9 cellular contexts compared by ENCODE assay signal in the genomic region with DNA sequence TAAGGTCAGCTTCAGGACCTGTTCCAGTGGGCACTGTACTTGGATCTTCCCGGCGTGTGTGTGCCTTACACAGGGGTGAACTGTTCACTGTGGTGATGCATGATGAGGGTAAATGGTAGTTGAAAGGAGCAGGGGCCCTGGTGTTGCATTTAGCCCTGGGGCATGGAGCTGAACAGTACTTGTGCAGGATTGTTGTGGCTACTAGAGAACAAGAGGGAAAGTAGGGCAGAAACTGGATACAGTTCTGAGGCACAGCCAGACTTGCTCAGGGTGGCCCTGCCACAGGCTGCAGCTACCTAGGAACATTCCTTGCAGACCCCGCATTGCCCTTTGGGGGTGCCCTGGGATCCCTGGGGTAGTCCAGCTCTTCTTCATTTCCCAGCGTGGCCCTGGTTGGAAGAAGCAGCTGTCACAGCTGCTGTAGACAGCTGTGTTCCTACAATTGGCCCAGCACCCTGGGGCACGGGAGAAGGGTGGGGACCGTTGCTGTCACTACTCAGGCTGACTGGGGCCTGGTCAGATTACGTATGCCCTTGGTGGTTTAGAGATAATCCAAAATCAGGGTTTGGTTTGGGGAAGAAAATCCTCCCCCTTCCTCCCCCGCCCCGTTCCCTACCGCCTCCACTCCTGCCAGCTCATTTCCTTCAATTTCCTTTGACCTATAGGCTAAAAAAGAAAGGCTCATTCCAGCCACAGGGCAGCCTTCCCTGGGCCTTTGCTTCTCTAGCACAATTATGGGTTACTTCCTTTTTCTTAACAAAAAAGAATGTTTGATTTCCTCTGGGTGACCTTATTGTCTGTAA.
DNase-seq lines count a peak whose midpoint lies in the region; ATAC-seq and TF ChIP-seq lines count a peak whose summit lies in the region.
"Had no signal": no experiment of that assay in that cellular context is flagged by ENCODE, and none has a peak within 500 bp of the region (broad histone marks: within the 10 kb centered on the region; RNA-seq: fewer than 3 reads in every experiment).

No MANE protein-coding gene starts in this region.

- H3K4me3 Mint-ChIP-seq in MCF 10A (ENCODE audit: unreplicated experiment) = no peak overlapping the region

- POLR2A ChIA-PET in MCF 10A (lab: Yijun Ruan, JAX) = interaction anchor here (0.6 to 1.5 kb wide), 6 partner anchors 10 to 336 kb away, joined by 3 to 7 read pairs (median 3); no protein-coding TSS in a partner anchor

- CTCF ChIA-PET in MCF 10A (lab: Yijun Ruan, JAX) = interaction anchor here (0.5 to 2.9 kb wide), 8 partner anchors 11 to 460 kb away, joined by 3 to 13 read pairs (median 4); no protein-coding TSS in a partner anchor

- H3K27ac ChIP-seq in breast epithelium = peak overlapping the region in 1 of 2 donors; percentile 58
- peak overlapping the region; percentile 21 to 45 for H3K27ac ChIP-seq in ascending aorta
- H3K27ac ChIP-seq in aorta (ENCODE audit: low read depth in 1 of 2, low read length in 2 of 2) = no peak overlapping the region

- no peak overlapping the region for H3K27ac Mint-ChIP-seq in MCF 10A (ENCODE audit: low read depth, unreplicated experiment)

- intact Hi-C loops in MCF 10A (cut with micrococcal nuclease) (no loop called here), breast epithelium (cut with DNase I; ENCODE audit: low total_unique reads) (no loop called here), ascending aorta (cut with DNase I) (loop anchor here (10.0 kb wide), 1 partner anchor 805 kb away; no protein-coding TSS in a partner anchor), aorta (cut with DNase I) (no loop called here)

- peaks cover 11% of the 10 kb centered on the region for H3K36me3 Mint-ChIP-seq in MCF 10A (ENCODE audit: insufficient read depth, unreplicated experiment)

- WGBS in aorta, 2 donors = 86 to 87% methylated on average over 10 of the region's 10 CpGs

- H3K9me3 ChIP-seq in breast epithelium = no peaks in the 10 kb centered on the region
- no peaks in the 10 kb centered on the region for H3K9me3 ChIP-seq in ascending aorta
- no peaks in the 10 kb centered on the region for H3K9me3 ChIP-seq in aorta (ENCODE audit: control insufficient read depth, low read length)
- H3K9me3 ChIP-seq: thyroid gland had no signal

- peaks cover 31% of the 10 kb centered on the region for H3K4me1 Mint-ChIP-seq in MCF 10A (ENCODE audit: insufficient read depth, unreplicated experiment)

- peak; percentile 73 for ATAC-seq in left lobe of liver
- peak; percentile 6 for ATAC-seq in aorta (ENCODE audit: low FRiP score)

- BruUV-seq in MCF 10A (replicated peaks; lab: Mats Ljungman, UMichigan) = no TSS peak

- H3K27me3 Mint-ChIP-seq in MCF 10A (ENCODE audit: insufficient read depth, unreplicated experiment) = no peaks in the 10 kb centered on the region

- H3K27me3 ChIP-seq in breast epithelium (no peaks in the 10 kb centered on the region), ascending aorta (no peaks in the 10 kb centered on the region), aorta (ENCODE audit: control insufficient read depth in 1 of 2, insufficient read depth in 2 of 2, low read length in 1 of 2) (no peaks in the 10 kb centered on the region)
- H3K27me3 ChIP-seq: thyroid gland had no signal

- peak; percentile 56 for DNase-seq in MCF 10A (ENCODE audit: unreplicated experiment)
- DNase-seq in breast epithelium (ENCODE audit: low spot score in 2 of 2) = no peak
- DNase-seq in ascending aorta (ENCODE audit: low spot score in 2 of 2) = peak in 1 of 2 donors; percentile 73
- no peak for DNase-seq in left lobe of liver (ENCODE audit: low spot score)
- peak in 1 of 2 donors; percentile 77 for DNase-seq in aorta
- no peak for DNase-seq in mesenteric fat pad (ENCODE audit: low spot score)
- no peak for DNase-seq in GDM1 (lab: John Stamatoyannopoulos, UW)
- DNase-seq in pons (ENCODE audit: low spot score) = no peak
- DNase-seq: thyroid gland had no signal

- no peak for TF ChIP-seq CTCF in MCF 10A (IDR thresholded peaks at IDR 0.05; ENCODE audit: unreplicated experiment)
- TF ChIP-seq CTCF in breast epithelium (IDR thresholded peaks at IDR 0.05) = no peak
- TF ChIP-seq CTCF in ascending aorta (IDR thresholded peaks at IDR 0.05) = no peak

- H3K36me3 ChIP-seq in breast epithelium (no peaks in the 10 kb centered on the region), ascending aorta (no peaks in the 10 kb centered on the region), aorta (ENCODE audit: control insufficient read depth in 1 of 2, insufficient read depth in 2 of 2, low read length in 1 of 2) (no peaks in the 10 kb centered on the region)
- H3K36me3 ChIP-seq: thyroid gland had no signal

- no peaks in the 10 kb centered on the region for H3K4me1 ChIP-seq in breast epithelium
- H3K4me1 ChIP-seq in ascending aorta = peaks cover 0 to 8% of the 10 kb centered on the region in 2 donors
- H3K4me1 ChIP-seq in aorta (ENCODE audit: control insufficient read depth in 1 of 2, insufficient read depth in 2 of 2, low read length in 2 of 2) = no peaks in the 10 kb centered on the region

- H3K9me3 Mint-ChIP-seq in MCF 10A (ENCODE audit: unreplicated experiment) = no peaks in the 10 kb centered on the region

- no peak for TF ChIP-seq POLR2A in breast epithelium (IDR thresholded peaks at IDR 0.05)

- H3K4me3 ChIP-seq in breast epithelium = no peak overlapping the region
- H3K4me3 ChIP-seq in ascending aorta = no peak overlapping the region
- no peak overlapping the region for H3K4me3 ChIP-seq in aorta (ENCODE audit: low read length in 2 of 2)
- H3K4me3 ChIP-seq: thyroid gland had no signal

Comparison
In these comparisons a context has a peak if more than half of its experiments do, and no peak if none do; other contexts are left out.
1. H3K27ac ChIP-seq: peak in ascending aorta (2 of 2); none in aorta (0 of 2).